In the genomic region with DNA sequence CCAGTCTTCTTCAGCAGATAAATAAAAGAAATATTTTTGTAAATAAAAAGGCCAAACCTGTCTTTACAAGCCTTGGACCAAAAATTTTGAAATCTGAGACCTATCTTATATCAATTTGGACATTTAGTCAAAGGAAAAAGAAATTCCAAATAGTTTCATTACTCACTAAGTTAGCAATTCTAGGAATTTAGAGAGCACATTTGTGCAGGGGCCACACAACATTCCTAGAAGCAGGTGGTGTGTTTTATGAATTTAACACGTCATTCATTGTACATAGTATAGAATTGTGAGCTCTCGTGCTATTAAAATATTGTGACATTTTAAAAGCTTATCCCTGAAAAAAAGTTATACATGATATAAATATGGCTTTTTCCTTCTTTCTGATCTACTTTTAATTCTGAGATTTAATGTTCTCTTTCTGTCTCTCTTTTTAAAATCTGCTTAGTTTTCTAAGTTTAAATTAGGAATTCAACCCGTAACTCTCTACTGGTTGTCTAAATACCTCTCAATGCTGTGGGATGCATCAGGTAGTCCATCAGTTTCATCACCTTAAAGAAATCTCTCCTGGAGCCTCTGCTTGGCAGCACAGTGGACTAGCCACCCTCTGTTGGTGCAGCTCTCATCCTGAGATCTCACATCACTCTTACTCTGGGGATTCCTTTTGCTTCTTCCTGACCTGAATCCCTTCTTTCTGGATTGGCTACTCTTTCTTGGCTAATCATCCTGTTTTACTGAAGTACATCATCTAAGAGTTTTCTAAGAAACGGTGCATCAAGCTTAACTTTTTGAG, we compare ENCODE assay signal across 27 cellular contexts.
DNase-seq lines count a peak whose midpoint lies in the region; FAIRE-seq and TF ChIP-seq lines count a peak whose summit lies in the region.
"Had no signal": no experiment of that assay in that cellular context is flagged by ENCODE, and none has a peak within 500 bp of the region (broad histone marks: within the 10 kb centered on the region; RNA-seq: fewer than 3 reads in every experiment).

No MANE protein-coding gene starts in this region.

- H3K18ac ChIP-seq in H1 (ENCODE audit: extremely low read depth, low read length), result no peak overlapping the region

- no peak overlapping the region for H2AK5ac ChIP-seq in H1 (ENCODE audit: low read depth, low read length)

- no peaks in the 10 kb centered on the region for H3K4me1 ChIP-seq in H1 (replicated peaks in 1 of 4; ENCODE audit: control insufficient read depth in 3 of 4, insufficient read depth in 4 of 4, low read length in 3 of 4)

- no peak for TF ChIP-seq RAD21 in H1 (IDR thresholded peaks at IDR 0.05 in 1 of 2, conservative IDR thresholded peaks at IDR 0.05 in 1 of 2; ENCODE audit: low read depth in 2 of 2, low read length in 2 of 2)

- CTCF ChIA-PET in H1 (lab: Charles Lee; ENCODE audit: partially characterized antibody), result interaction anchor here (0.7 kb wide), 1 partner anchor 84 kb away, joined by 4 read pairs; no protein-coding TSS in a partner anchor

- H3K79me1 ChIP-seq in H1 (ENCODE audit: low read depth, low read length), result no peaks in the 10 kb centered on the region

- POLR2A ChIA-PET in H1 (lab: Charles Lee; ENCODE audit: partially characterized antibody), result no interaction called here

- H4K8ac ChIP-seq in H1 (ENCODE audit: extremely low read depth, insufficient read depth, low read length), result no peak overlapping the region

- WGBS in H1 (ENCODE audit: extremely low coverage in 1 of 2, insufficient coverage in 1 of 2, insufficient read length in 1 of 2, insufficient replicate concordance in 2 of 2, low coverage in 1 of 2, low lambda C conversion rate in 2 of 2, missing lambda C conversion rate in 1 of 2), 2 experiments, result 89% methylated on average over 4 of the region's 4 CpGs; no CpG with 5 or more reads in 1 of the 2 experiments

- TF ChIP-seq POLR2A in H1 (IDR thresholded peaks at IDR 0.05; ENCODE audit: control extremely low read depth in 1 of 2, low read depth in 2 of 2, low read length in 2 of 2), result no peak

- TF ChIP-seq CTCF in H1 (IDR thresholded peaks at IDR 0.05; ENCODE audit: control extremely low read depth in 1 of 3, insufficient read depth in 1 of 3, low read depth in 1 of 3, low read length in 3 of 3), result no peak

- H3K9ac ChIP-seq in H1 (replicated peaks in 1 of 4; ENCODE audit: extremely low read depth in 1 of 4, low read depth in 3 of 4, low read length in 3 of 4), result no peak overlapping the region

- no peaks in the 10 kb centered on the region for H3K27me3 ChIP-seq in H1 (replicated peaks in 1 of 4; ENCODE audit: control insufficient read depth in 3 of 4, extremely low read depth in 1 of 4, insufficient read depth in 3 of 4, low read length in 3 of 4)
- H3K27me3 ChIP-seq: SJSA1 had no signal

- H3K14ac ChIP-seq in H1 (ENCODE audit: insufficient read length), result no peak overlapping the region

- H3K79me2 ChIP-seq in H1 (ENCODE audit: control insufficient read depth in 1 of 2, insufficient read depth in 2 of 2, low read length in 2 of 2), result no peaks in the 10 kb centered on the region

- H3K23ac ChIP-seq in H1 (ENCODE audit: insufficient read length), result no peak overlapping the region

- no peak overlapping the region for H4K91ac ChIP-seq in H1 (replicated peaks; ENCODE audit: insufficient read length, low read length)

- no peaks in the 10 kb centered on the region for H3K23me2 ChIP-seq in H1 (ENCODE audit: low read depth, low read length)

- no peak overlapping the region for H2BK20ac ChIP-seq in H1 (ENCODE audit: low read length)

- no peak overlapping the region for H2BK12ac ChIP-seq in H1 (ENCODE audit: low read depth, low read length)

- no peaks in the 10 kb centered on the region for H4K20me1 ChIP-seq in H1 (replicated peaks in 1 of 2; ENCODE audit: control insufficient read depth in 1 of 2, insufficient read depth in 2 of 2, low read length in 2 of 2)

- H3K27ac ChIP-seq in H1 (ENCODE audit: low read depth, low read length) (no peak overlapping the region), caudate nucleus (ENCODE audit: low read depth, low read length) (no peak overlapping the region)
- H3K27ac ChIP-seq: C4-2B, SJSA1, thoracic aorta had no signal

- no peak overlapping the region for H3K4me3 ChIP-seq in H1 (ENCODE audit: extremely low read depth in 1 of 4, insufficient read depth in 2 of 4, low read depth in 3 of 4, low read length in 4 of 4)
- H3K4me3 ChIP-seq: lung, SJSA1, thoracic aorta had no signal

- no peaks in the 10 kb centered on the region for H3K36me3 ChIP-seq in H1 (ENCODE audit: control insufficient read depth in 2 of 4, insufficient read depth in 4 of 4, low read length in 3 of 4)
- H3K36me3 ChIP-seq: SJSA1, thoracic aorta had no signal

- no peak overlapping the region for H2AFZ ChIP-seq in H1 (ENCODE audit: low read length)

- H2BK15ac ChIP-seq in H1 (ENCODE audit: low read length), result no peak overlapping the region

- H2BK5ac ChIP-seq in H1 (ENCODE audit: low read depth, low read length), result no peak overlapping the region

- no peak overlapping the region for H3K4ac ChIP-seq in H1 (replicated peaks; ENCODE audit: insufficient read length, low read depth, low read length)

- H4K5ac ChIP-seq in H1 (ENCODE audit: insufficient read length, low read depth, low read length), result no peak overlapping the region

- DNase-seq in Daoy (ENCODE audit: low read depth), result peak; percentile 11
- DNase-seq in NCI-H226, result peak; percentile 65
- no peak for DNase-seq in H1 (ENCODE audit: low read depth in 1 of 2, low spot score in 2 of 2)
- peak; percentile 57 for DNase-seq in myocyte (ENCODE audit: low read depth)
- no peak for DNase-seq in NCI-H510A (lab: John Stamatoyannopoulos, UW)
- no peak for DNase-seq in caudate nucleus (lab: John Stamatoyannopoulos, UW)
- no peak for DNase-seq in CD1c-positive myeloid dendritic cell (ENCODE audit: extremely low spot score)
- no peak for DNase-seq in NCI-H345 (lab: John Stamatoyannopoulos, UW)
- DNase-seq: activated CD4-positive, alpha-beta T cell treated with anti-CD3 and anti-CD28 coated beads, Interleukin-2, amount 10 ng/mL, durations not matched to agents 7 days and 5 days; activated CD8-positive, alpha-beta memory T cell treated with anti-CD3 and anti-CD28 coated beads, Interleukin-2, amount 50 U/mL, for 48 hours; activated naive CD8-positive, alpha-beta T cell treated with anti-CD3 and anti-CD28 coated beads, Interleukin-2, amount 10 ng/mL, durations not matched to agents 7 days and 5 days; DMS 273 treated with DMSO at 0.1 percent for 48 hours; H9; immature natural killer cell; naive B cell; NCI-H1417 treated with DMSO at 0.1 percent for 48 hours; NCI-H2171 treated with DMSO at 0.1 percent for 48 hours; NCI-H774; OCI-M1; stimulated activated CD4-positive, alpha-beta T cell treated with anti-CD3 and anti-CD28 coated beads, Interleukin-2, amount 100 ng/mL, for 24 hours; stimulated activated naive B cell treated with anti-CD40 and anti-IgM and Interleukin-4, amounts not matched to agents 10 μg/mL and 1 μg/mL and 100 μg/mL, for 72 hours; T-helper 17 cell had no signal

- no peak for TF ChIP-seq EP300 in H1 (IDR thresholded peaks at IDR 0.05; ENCODE audit: borderline replicate concordance in 1 of 2, low read depth in 2 of 2, low read length in 2 of 2)

- no peaks in the 10 kb centered on the region for H3K9me3 ChIP-seq in H1 (ENCODE audit: insufficient read depth in 2 of 2, low read depth in 1 of 2, low read length in 1 of 2)
- H3K9me3 ChIP-seq: SJSA1, thoracic aorta had no signal

- H2BK120ac ChIP-seq in H1 (replicated peaks; ENCODE audit: low read depth, low read length), result no peak overlapping the region

- H3K4me2 ChIP-seq in H1 (ENCODE audit: insufficient read depth in 1 of 2, low read depth in 2 of 2, low read length in 2 of 2), result no peak overlapping the region

- FAIRE-seq in H1 (lab: Jason Lieb, UNC), result no peak
- FAIRE-seq: GM12891 had no signal

- no peak overlapping the region for H3K56ac ChIP-seq in H1 (replicated peaks; ENCODE audit: insufficient read length, low read depth, low read length)

TF ChIP-seq in H1, 55 proteins besides CTCF, POLR2A, EP300 and RAD21:
- TF ChIP-seq CHD2 (IDR thresholded peaks at IDR 0.05; ENCODE audit: low read length) (no peak), TEAD4 (IDR thresholded peaks at IDR 0.05; ENCODE audit: low read depth, low read length) (0 out of 2 replicates have a peak, but pooled peaks have one; percentile 36)
- TF ChIP-seq, protein P1, sequence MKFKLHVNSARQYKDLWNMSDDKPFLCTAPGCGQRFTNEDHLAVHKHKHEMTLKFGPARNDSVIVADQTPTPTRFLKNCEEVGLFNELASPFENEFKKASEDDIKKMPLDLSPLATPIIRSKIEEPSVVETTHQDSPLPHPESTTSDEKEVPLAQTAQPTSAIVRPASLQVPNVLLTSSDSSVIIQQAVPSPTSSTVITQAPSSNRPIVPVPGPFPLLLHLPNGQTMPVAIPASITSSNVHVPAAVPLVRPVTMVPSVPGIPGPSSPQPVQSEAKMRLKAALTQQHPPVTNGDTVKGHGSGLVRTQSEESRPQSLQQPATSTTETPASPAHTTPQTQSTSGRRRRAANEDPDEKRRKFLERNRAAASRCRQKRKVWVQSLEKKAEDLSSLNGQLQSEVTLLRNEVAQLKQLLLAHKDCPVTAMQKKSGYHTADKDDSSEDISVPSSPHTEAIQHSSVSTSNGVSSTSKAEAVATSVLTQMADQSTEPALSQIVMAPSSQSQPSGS (IDR thresholded peaks at IDR 0.05; ENCODE audit: low read length), result no peak
TF ChIP-seq in H1: peak in this region for 1.

Comparison
In these comparisons a context has a peak if more than half of its experiments do, and no peak if none do; other contexts are left out.
1. DNase-seq: peak in Daoy (single experiment), NCI-H226 (single experiment) and myocyte (single experiment); none in H1 (0 of 2), NCI-H510A (single experiment), caudate nucleus (0 of 61), CD1c-positive myeloid dendritic cell (single experiment) and NCI-H345 (single experiment).